Comparison of ENCODE assay signal across 19 cellular contexts in genomic region chr6:115137910-115138309, GRCh38.
DNase-seq lines count a peak whose midpoint lies in the region; ATAC-seq and TF ChIP-seq lines count a peak whose summit lies in the region.
"Had no signal": no experiment of that assay in that cellular context is flagged by ENCODE, and none has a peak within 500 bp of the region (broad histone marks: within the 10 kb centered on the region; RNA-seq: fewer than 3 reads in every experiment).

No MANE protein-coding gene starts in this region.

- no TSS peak for BruUV-seq in Caco-2 (replicated peaks; lab: Mats Ljungman, UMichigan)

- ATAC-seq in GM23338: peak; percentile 54; the same call in 2 of the 3 replicates
- ATAC-seq in WTC11: peak; percentile 60
- ATAC-seq: PC-3 had no signal

- no peak overlapping the region for H3K4ac ChIP-seq in mesendoderm (ENCODE audit: low read depth, low read length)

- no peak overlapping the region for H2BK5ac ChIP-seq in mesendoderm (ENCODE audit: low read length)

- intact Hi-C loops in colonic mucosa (cut with DNase I): no loop called here
- intact Hi-C loops in Caco-2 (cut with micrococcal nuclease; ENCODE audit: unreplicated experiment): no loop called here

- H3K9me3 Mint-ChIP-seq in GM23338 (no peaks in the 10 kb centered on the region; the same call in 2 of the 3 replicates), WTC11 (no peaks in the 10 kb centered on the region), Caco-2 (ENCODE audit: unreplicated experiment) (no peaks in the 10 kb centered on the region)

- H3K56ac ChIP-seq in mesendoderm (ENCODE audit: low read length): no peak overlapping the region

- no peak overlapping the region for H3K18ac ChIP-seq in mesendoderm (ENCODE audit: low read length)

- H2AK5ac ChIP-seq in mesendoderm (ENCODE audit: low read length): no peak overlapping the region

- DNase-seq in COLO668 (lab: John Stamatoyannopoulos, UW; ENCODE audit: unreplicated experiment) (peak; percentile 5), GM23338 (ENCODE audit: low spot score) (peak; percentile 2), WTC11 (ENCODE audit: low spot score) (no peak), mesendoderm (peak; percentile 19), GM23248 (no peak), colonic mucosa (no peak), Caco-2 (no peak)
- DNase-seq: ACHN, GDM1, MM.1S, NCI-H1092 treated with DMSO at 0.1 percent for 48 hours, NCI-H1694, NCI-H446, NCI-H526 treated with DMSO at 0.1 percent for 48 hours, PC-3 had no signal

- no peak overlapping the region for H3K4me2 ChIP-seq in GM23338
- no peak overlapping the region for H3K4me2 ChIP-seq in mesendoderm (ENCODE audit: low read length)
- H3K4me2 ChIP-seq in GM23248 (ENCODE audit: unreplicated experiment): no peak overlapping the region

- WGBS in mesendoderm (ENCODE audit: extremely low coverage, insufficient coverage, low lambda C conversion rate): no CpG with 5 or more reads among the region's 2 CpGs
- WGBS in GM23248 (ENCODE audit: low coverage in 1 of 2, low lambda C conversion rate in 2 of 2, missing lambda C conversion rate in 2 of 2), 2 experiments: 0 to 9% methylated on average over 2 of the region's 2 CpGs

- in situ Hi-C loops in GM23248 (cut with MboI): no loop called here

- no peak overlapping the region for H3K9ac ChIP-seq in mesendoderm (ENCODE audit: low read length)
- no peak overlapping the region for H3K9ac ChIP-seq in GM23248
- no peak overlapping the region for H3K9ac ChIP-seq in colonic mucosa (ENCODE audit: low read depth in 2 of 2, low read length in 2 of 2)

- H3K27me3 Mint-ChIP-seq in GM23338 (ENCODE audit: insufficient read depth, low read depth, poor library complexity) (no peaks in the 10 kb centered on the region), WTC11 (ENCODE audit: low read depth) (no peaks in the 10 kb centered on the region), Caco-2 (ENCODE audit: insufficient read depth, unreplicated experiment) (peaks cover 1% of the 10 kb centered on the region)

- no peaks in the 10 kb centered on the region for H3K79me2 ChIP-seq in GM23338 (replicated peaks; ENCODE audit: insufficient read depth)
- H3K79me2 ChIP-seq in mesendoderm (ENCODE audit: control insufficient read depth, insufficient read depth, low read length): no peaks in the 10 kb centered on the region
- H3K79me2 ChIP-seq in GM23248 (ENCODE audit: insufficient read depth): no peaks in the 10 kb centered on the region

- TF ChIP-seq CTCF in GM23338 (conservative IDR thresholded peaks at IDR 0.05; ENCODE audit: low read depth in 2 of 2) (no peak), WTC11 (IDR thresholded peaks at IDR 0.05) (no peak), colonic mucosa (IDR thresholded peaks at IDR 0.05) (no peak), Caco-2 (IDR thresholded peaks at IDR 0.05; ENCODE audit: insufficient read depth in 1 of 2, low read depth in 1 of 2, low read length in 1 of 2, severe bottlenecking in 1 of 2, unreplicated experiment in 1 of 2) (no peak)

- CTCF ChIA-PET in WTC11 (lab: Charles Lee) (no interaction called here), Caco-2 (lab: Charles Lee) (no interaction called here)

- H3K23ac ChIP-seq in mesendoderm (ENCODE audit: low read length): no peak overlapping the region

- H3K4me1 Mint-ChIP-seq in GM23338 (no peaks in the 10 kb centered on the region; the same call in 1 of the 3 replicates), WTC11 (peaks cover 5% of the 10 kb centered on the region; the same call in 1 of the 2 replicates), Caco-2 (ENCODE audit: low read depth, unreplicated experiment) (no peaks in the 10 kb centered on the region)

- no peaks in the 10 kb centered on the region for H3K36me3 ChIP-seq in GM23338 (ENCODE audit: insufficient read depth)
- H3K36me3 ChIP-seq in mesendoderm (ENCODE audit: control insufficient read depth, insufficient read depth, low read length): no peaks in the 10 kb centered on the region
- no peaks in the 10 kb centered on the region for H3K36me3 ChIP-seq in GM23248 (ENCODE audit: low read depth)
- H3K36me3 ChIP-seq in colonic mucosa: no peaks in the 10 kb centered on the region
- no peaks in the 10 kb centered on the region for H3K36me3 ChIP-seq in Caco-2 (ENCODE audit: control insufficient read depth, insufficient read depth, low read length)
- H3K36me3 ChIP-seq: SJCRH30 had no signal

- no peaks in the 10 kb centered on the region for H3K79me1 ChIP-seq in mesendoderm (ENCODE audit: low read length)

- no peaks in the 10 kb centered on the region for H3F3A ChIP-seq in GM23338 (replicated peaks; ENCODE audit: low read depth)
- no peaks in the 10 kb centered on the region for H3F3A ChIP-seq in GM23248 (ENCODE audit: insufficient read depth)

- H3K4me3 ChIP-seq in GM23338 (no peak overlapping the region), mesendoderm (ENCODE audit: low read length) (no peak overlapping the region), GM23248 (no peak overlapping the region), colonic mucosa (no peak overlapping the region), Caco-2 (ENCODE audit: low read depth, low read length) (no peak overlapping the region)
- H3K4me3 ChIP-seq: SJCRH30 had no signal

- H4K20me1 ChIP-seq in GM23338 (replicated peaks; ENCODE audit: insufficient read depth) (no peaks in the 10 kb centered on the region), GM23248 (ENCODE audit: insufficient read depth) (no peaks in the 10 kb centered on the region)

- no peak overlapping the region for H4K5ac ChIP-seq in mesendoderm (ENCODE audit: low read length)

- no peak overlapping the region for H2BK120ac ChIP-seq in mesendoderm (ENCODE audit: low read depth, low read length)

- no peak overlapping the region for H4K8ac ChIP-seq in mesendoderm (ENCODE audit: low read depth, low read length)

- H3K27me3 ChIP-seq in GM23338 (ENCODE audit: insufficient read depth): no peaks in the 10 kb centered on the region
- H3K27me3 ChIP-seq in mesendoderm (ENCODE audit: insufficient read depth, low read length, poor library complexity): no peaks in the 10 kb centered on the region
- H3K27me3 ChIP-seq in GM23248 (replicated peaks; ENCODE audit: insufficient read depth): no peaks in the 10 kb centered on the region
- no peaks in the 10 kb centered on the region for H3K27me3 ChIP-seq in colonic mucosa
- no peaks in the 10 kb centered on the region for H3K27me3 ChIP-seq in Caco-2 (replicated peaks; ENCODE audit: control insufficient read depth, insufficient read depth, low read length)
- H3K27me3 ChIP-seq: SJCRH30 had no signal

- no peak overlapping the region for H2BK15ac ChIP-seq in mesendoderm (replicated peaks; ENCODE audit: low read depth)

- H3K9me2 ChIP-seq in GM23338 (ENCODE audit: insufficient read depth) (no peaks in the 10 kb centered on the region), GM23248 (ENCODE audit: insufficient read depth) (no peaks in the 10 kb centered on the region)

- POLR2A ChIA-PET in WTC11 (lab: Charles Lee) (no interaction called here), Caco-2 (lab: Charles Lee) (no interaction called here)

- H3K9me3 ChIP-seq in GM23248 (ENCODE audit: low read depth): no peaks in the 10 kb centered on the region
- H3K9me3 ChIP-seq in colonic mucosa: no peaks in the 10 kb centered on the region
- H3K9me3 ChIP-seq in Caco-2: no peaks in the 10 kb centered on the region
- H3K9me3 ChIP-seq: SJCRH30 had no signal

- H2AFZ ChIP-seq in GM23338 (no peak overlapping the region), GM23248 (no peak overlapping the region)

- H3K36me3 Mint-ChIP-seq in GM23338 (ENCODE audit: low read depth) (no peaks in the 10 kb centered on the region), WTC11 (no peaks in the 10 kb centered on the region), Caco-2 (ENCODE audit: insufficient read depth, unreplicated experiment) (no peaks in the 10 kb centered on the region)

- H3K4me1 ChIP-seq in GM23338 (ENCODE audit: insufficient read depth): no peaks in the 10 kb centered on the region
- no peaks in the 10 kb centered on the region for H3K4me1 ChIP-seq in mesendoderm (ENCODE audit: control insufficient read depth, low read depth, low read length)
- H3K4me1 ChIP-seq in GM23248 (ENCODE audit: insufficient read depth): no peaks in the 10 kb centered on the region
- no peaks in the 10 kb centered on the region for H3K4me1 ChIP-seq in colonic mucosa
- no peaks in the 10 kb centered on the region for H3K4me1 ChIP-seq in Caco-2
- H3K4me1 ChIP-seq: SJCRH30 had no signal

- no peak overlapping the region for H3K27ac Mint-ChIP-seq in GM23338
- no peak overlapping the region for H3K27ac Mint-ChIP-seq in WTC11
- no peak overlapping the region for H3K27ac Mint-ChIP-seq in Caco-2 (ENCODE audit: unreplicated experiment)
- H3K27ac Mint-ChIP-seq: T-helper 1 cell treated with Interleukin-12 subunit alpha and Interleukin-12 subunit beta and Interleukin-4 antibody, amounts not matched to agents 30 μg/mL and 1 μg/mL, for 36 hours had no signal

- H3K27ac ChIP-seq in GM23338 (ENCODE audit: low read depth) (no peak overlapping the region), mesendoderm (ENCODE audit: low read depth, low read length) (no peak overlapping the region), GM23248 (no peak overlapping the region), colonic mucosa (no peak overlapping the region)
- H3K27ac ChIP-seq: C4-2B, RWPE1, SJCRH30 had no signal

- H3K4me3 Mint-ChIP-seq in GM23338 (no peak overlapping the region), WTC11 (no peak overlapping the region), Caco-2 (ENCODE audit: unreplicated experiment) (no peak overlapping the region)
- H3K4me3 Mint-ChIP-seq: T-helper 1 cell treated with Interleukin-12 subunit alpha and Interleukin-12 subunit beta and Interleukin-4 antibody, amounts not matched to agents 30 μg/mL and 1 μg/mL, for 36 hours had no signal

TF ChIP-seq in GM23338, 12 proteins besides CTCF, POLR2A, EP300 and RAD21 (continues in another document):
- TF ChIP-seq JUNB (IDR thresholded peaks at IDR 0.05; ENCODE audit: unreplicated experiment): no peak

TF ChIP-seq in WTC11, 78 proteins besides CTCF, POLR2A, EP300 and RAD21 (continues in another document):
- no peak for TF ChIP-seq ETV6 (CRISPR knock-in tag; IDR thresholded peaks at IDR 0.05)
- TF ChIP-seq NR3C1 (CRISPR knock-in tag; conservative IDR thresholded peaks at IDR 0.05; ENCODE audit: low read depth): no peak

Comparison
In these comparisons a context has a peak if more than half of its experiments do, and no peak if none do; other contexts are left out.
1. DNase-seq: peak in COLO668 (single experiment), GM23338 (single experiment) and mesendoderm (single experiment); none in WTC11 (single experiment), GM23248 (single experiment), colonic mucosa (single experiment) and Caco-2 (0 of 2).